Comparison of ENCODE assay signal across 8 cellular contexts in the genomic region with DNA sequence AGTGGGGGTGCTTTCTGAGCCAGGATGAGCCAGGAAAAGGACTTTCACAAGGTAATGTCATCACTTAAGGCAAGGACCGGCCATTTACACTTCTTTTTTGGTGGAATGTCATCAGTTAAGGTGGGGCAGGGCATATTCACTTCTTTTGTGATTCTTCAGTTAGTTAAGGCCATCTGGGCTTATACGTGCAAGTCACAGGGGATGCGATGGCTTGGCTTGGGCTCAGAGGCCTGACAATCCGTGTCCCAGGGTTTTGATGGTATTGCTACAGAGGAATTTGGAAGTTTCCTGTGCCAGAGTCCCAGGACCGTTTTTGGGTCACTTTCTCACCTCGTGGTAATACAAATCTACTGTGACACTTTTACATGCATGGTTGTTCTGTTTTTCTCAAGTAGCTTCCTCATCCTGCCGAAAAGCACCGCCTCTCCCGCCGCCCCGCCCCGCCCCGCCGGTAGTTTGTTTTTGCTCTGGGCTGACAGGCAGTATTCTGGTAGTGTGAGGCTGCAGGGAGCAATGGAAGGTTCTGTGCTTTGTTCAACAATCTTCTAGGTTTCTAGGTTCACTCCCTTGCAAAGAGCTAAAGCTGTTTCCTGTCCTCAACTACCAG.
DNase-seq lines count a peak whose midpoint lies in the region; ATAC-seq and TF ChIP-seq lines count a peak whose summit lies in the region.
"Not testable (repeated sequence)": the region's sequence is repeated elsewhere in the genome, so short reads cannot be mapped to it uniquely, and the experiment has no call there.

No MANE protein-coding gene starts in this region.

- H3K27me3 ChIP-seq in neural progenitor cell = peaks cover 28% of the 10 kb centered on the region
- H3K27me3 ChIP-seq in thymus (ENCODE audit: control insufficient read depth, insufficient read depth) = not testable (repeated sequence)

- H2AFZ ChIP-seq in neural progenitor cell (replicated peaks) = not testable (repeated sequence)

- H3K27ac ChIP-seq in neural progenitor cell = not testable (repeated sequence)
- H3K27ac ChIP-seq in thymus (ENCODE audit: low read depth) = peak overlapping the region; percentile 77

- H3K9me3 ChIP-seq in neural progenitor cell (ENCODE audit: low read depth); thymus (ENCODE audit: control insufficient read depth): not testable (repeated sequence)

- H3K4me3 ChIP-seq in neural progenitor cell; thymus (ENCODE audit: low read length): not testable (repeated sequence)

- H3K36me3 Mint-ChIP-seq in neural progenitor cell = peaks cover 10% of the 10 kb centered on the region

- peaks cover 41% of the 10 kb centered on the region for H3K4me1 Mint-ChIP-seq in neural progenitor cell

- not testable (repeated sequence) for H3K79me2 ChIP-seq in neural progenitor cell (ENCODE audit: low read depth)

- peak overlapping the region; percentile 44 for H3K4me2 ChIP-seq in neural progenitor cell

- peaks cover 31% of the 10 kb centered on the region for H3K4me1 ChIP-seq in neural progenitor cell
- H3K4me1 ChIP-seq in thymus (ENCODE audit: control insufficient read depth, insufficient read depth, low read length) = not testable (repeated sequence)

- H3K27ac Mint-ChIP-seq in neural progenitor cell = not testable (repeated sequence)

- H3K9ac ChIP-seq in neural progenitor cell = not testable (repeated sequence)

- ATAC-seq in GM18499 (IDR thresholded peaks at IDR 0.05; ENCODE audit: insufficient read depth, unreplicated experiment) (peak; percentile 64), GM21825 (IDR thresholded peaks at IDR 0.05; ENCODE audit: unreplicated experiment) (peak; percentile 93), Right ventricle myocardium superior (ENCODE audit: poor library complexity) (peak; percentile 55)

- H4K20me1 ChIP-seq in neural progenitor cell (ENCODE audit: low read depth) = peaks cover 29% of the 10 kb centered on the region

- intact Hi-C loops in Right ventricle myocardium superior (cut with DNase I) = not testable (repeated sequence)

- H3K27me3 Mint-ChIP-seq in neural progenitor cell (ENCODE audit: insufficient read depth, low read depth) = not testable (repeated sequence)

- not testable (repeated sequence) for H3F3A ChIP-seq in neural progenitor cell (ENCODE audit: low read depth)

- not testable (repeated sequence) for H3K9me3 Mint-ChIP-seq in neural progenitor cell

- H3K4me3 Mint-ChIP-seq in neural progenitor cell = not testable (repeated sequence)

- WGBS in thymus = 23% methylated on average over 14 of the region's 14 CpGs

- H3K36me3 ChIP-seq in neural progenitor cell; thymus (ENCODE audit: control insufficient read depth, insufficient read depth): not testable (repeated sequence)

- not testable (repeated sequence) for TF ChIP-seq CTCF in neural progenitor cell (IDR thresholded peaks at IDR 0.05)

- DNase-seq in HUDEP-2 (lab: John Stamatoyannopoulos, UW; ENCODE audit: unreplicated experiment in 76 of 76) (peak in 40 of 76 experiments; percentile 4 to 59 (median 28)), T-helper 9 cell (peak; percentile 40), activated gamma-delta T cell (lab: John Stamatoyannopoulos, UW) (peak; percentile 24), Right ventricle myocardium superior (peak; percentile 73), neural progenitor cell (ENCODE audit: low spot score) (peak; percentile 7)

Comparison
In these comparisons a context has a peak if more than half of its experiments do, and no peak if none do; other contexts are left out.
1. DNase-seq: peak in every context shown above with its lines; median percentile 73 in Right ventricle myocardium superior; 40 in T-helper 9 cell; 28 in HUDEP-2; 24 in activated gamma-delta T cell; 7 in neural progenitor cell.